Comparison of ENCODE assay signal across 10 cellular contexts in the genomic region with DNA sequence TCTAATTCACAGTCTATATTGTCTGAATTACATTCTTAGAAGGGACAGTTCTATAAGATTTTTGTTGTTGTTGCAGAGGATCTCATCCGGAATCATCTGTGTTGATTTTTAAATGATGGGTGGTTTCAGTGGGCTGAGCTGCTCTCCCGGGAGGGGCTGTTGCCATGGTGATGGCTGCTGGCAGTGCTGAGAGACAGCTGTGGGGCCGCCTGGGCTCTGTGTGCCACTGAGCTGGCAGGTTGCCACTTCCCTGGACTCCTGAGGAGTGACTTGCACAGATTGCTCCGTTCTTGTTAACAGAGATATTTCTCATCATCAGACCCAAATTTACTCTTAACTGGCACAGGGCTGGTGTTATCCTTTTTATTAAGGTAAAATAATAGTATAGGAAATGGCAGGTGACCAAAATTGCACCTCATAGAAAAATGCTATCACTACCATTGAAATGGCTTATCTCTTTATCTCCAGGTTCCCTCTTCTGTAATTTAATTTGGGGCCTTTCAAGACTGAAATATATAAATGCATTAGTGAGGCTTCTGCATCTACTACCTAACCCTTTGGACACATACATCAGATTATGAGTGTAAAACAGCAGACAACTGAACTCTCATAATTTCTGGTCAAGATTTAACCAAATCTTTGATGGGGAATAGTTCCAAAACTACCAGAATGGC. TPM values are rescaled to one million over a fixed set of nuclear protein-coding genes. Genes with fewer than 3 reads are reported as not detected.
DNase-seq lines count a peak whose midpoint lies in the region; ATAC-seq and TF ChIP-seq lines count a peak whose summit lies in the region.
"Had no signal": no experiment of that assay in that cellular context is flagged by ENCODE, and none has a peak within 500 bp of the region (broad histone marks: within the 10 kb centered on the region; RNA-seq: fewer than 3 reads in every experiment).

No MANE protein-coding gene starts in this region.

- no peaks in the 10 kb centered on the region for H3K27me3 ChIP-seq in body of pancreas
- H3K27me3 ChIP-seq: tibial artery had no signal

- no peak for TF ChIP-seq POLR2A in body of pancreas (IDR thresholded peaks at IDR 0.05)

- DNase-seq in DMS 273 treated with DMSO at 0.1 percent for 48 hours (lab: John Stamatoyannopoulos, UW) (peak; percentile 88), NCI-H187 (lab: John Stamatoyannopoulos, UW) (peak; percentile 56 to 73), body of pancreas (peak; percentile 21 to 68 (median 59)), myocyte (ENCODE audit: low read depth) (peak; percentile 99), AG08396 (ENCODE audit: low spot score) (no peak), ureter (ENCODE audit: low spot score) (no peak)
- no peak for DNase-seq in stimulated activated CD4-positive, alpha-beta T cell treated with anti-CD3 and anti-CD28 coated beads, Interleukin-2, amount 100 ng/mL, for 24 hours
- no peak for DNase-seq in activated CD4-positive, alpha-beta T cell treated with anti-CD3 and anti-CD28 coated beads, Interleukin-2, amount 10 ng/mL, durations not matched to agents 7 days and 5 days
- DNase-seq: T1000 had no signal

- no peaks in the 10 kb centered on the region for H3K36me3 Mint-ChIP-seq in activated CD4-positive, alpha-beta T cell treated with anti-CD3 and anti-CD28 coated beads, Interleukin-2, amount 10 ng/mL, durations not matched to agents 7 days and 5 days (ENCODE audit: low read depth)

- no peak for ATAC-seq in body of pancreas

- no peak overlapping the region for H3K27ac ChIP-seq in body of pancreas
- H3K27ac ChIP-seq: tibial artery had no signal

- H3K9me3 Mint-ChIP-seq in activated CD4-positive, alpha-beta T cell treated with anti-CD3 and anti-CD28 coated beads, Interleukin-2, amount 10 ng/mL, durations not matched to agents 7 days and 5 days, result no peaks in the 10 kb centered on the region

- 12 to 18% methylated on average over 4 of the region's 4 CpGs for WGBS in body of pancreas, 2 donors

- intact Hi-C loops in body of pancreas (cut with DNase I), result no loop called here

- H3K9me3 ChIP-seq in body of pancreas, result no peaks in the 10 kb centered on the region
- H3K9me3 ChIP-seq: tibial artery had no signal

- CTCF ChIA-PET in activated CD4-positive, alpha-beta T cell treated with anti-CD3 and anti-CD28 coated beads, Interleukin-2, amount 10 ng/mL, durations not matched to agents 7 days and 5 days (lab: Charles Lee), result no interaction called here

- no peak for TF ChIP-seq CTCF in body of pancreas (IDR thresholded peaks at IDR 0.05)

- no peaks in the 10 kb centered on the region for H3K4me1 Mint-ChIP-seq in activated CD4-positive, alpha-beta T cell treated with anti-CD3 and anti-CD28 coated beads, Interleukin-2, amount 10 ng/mL, durations not matched to agents 7 days and 5 days

- POLR2A ChIA-PET in activated CD4-positive, alpha-beta T cell treated with anti-CD3 and anti-CD28 coated beads, Interleukin-2, amount 10 ng/mL, durations not matched to agents 7 days and 5 days (lab: Charles Lee), result no interaction called here

- no peaks in the 10 kb centered on the region for H3K27me3 Mint-ChIP-seq in activated CD4-positive, alpha-beta T cell treated with anti-CD3 and anti-CD28 coated beads, Interleukin-2, amount 10 ng/mL, durations not matched to agents 7 days and 5 days

- no peaks in the 10 kb centered on the region for H3K4me1 ChIP-seq in body of pancreas

- no peak overlapping the region for H3K27ac Mint-ChIP-seq in activated CD4-positive, alpha-beta T cell treated with anti-CD3 and anti-CD28 coated beads, Interleukin-2, amount 10 ng/mL, durations not matched to agents 7 days and 5 days

- H3K4me3 ChIP-seq in body of pancreas, result no peak overlapping the region
- H3K4me3 ChIP-seq: tibial artery had no signal

- H3K4me3 Mint-ChIP-seq in activated CD4-positive, alpha-beta T cell treated with anti-CD3 and anti-CD28 coated beads, Interleukin-2, amount 10 ng/mL, durations not matched to agents 7 days and 5 days, result no peak overlapping the region

- H3K36me3 ChIP-seq in body of pancreas (replicated peaks in 1 of 2; ENCODE audit: insufficient read depth in 1 of 2, low read depth in 2 of 2), result no peaks in the 10 kb centered on the region
- H3K36me3 ChIP-seq: tibial artery had no signal

RNA-seq across cellular contexts. Expression of a gene that starts 56.6 kb away (rescaled TPM):
- total RNA-seq in body of pancreas (10 to 100 TPM in 1 of 2 donors, 1 to 10 TPM in 1; 3.4 to 10.2 TPM), myocyte (6.1 and 9.6 TPM in 2 replicates), ureter (10.2 TPM)
- 5.1 TPM for polyA plus RNA-seq in myocyte (2012)
- 1 to 10 TPM; 1.1 to 1.6 TPM for total RNA-seq in activated CD4-positive, alpha-beta T cell treated with anti-CD3 and anti-CD28 coated beads, Interleukin-2, amount 10 ng/mL, durations not matched to agents 7 days and 5 days

RNA-seq across cellular contexts. Expression of a gene that starts 56.7 kb away (rescaled TPM):
- total RNA-seq in body of pancreas (10 to 100 TPM in 1 of 2 donors, 1 to 10 TPM in 1; 3.4 to 10.5 TPM), myocyte (5.2 and 7.1 TPM in 2 replicates), ureter (12.8 TPM)
- 3.8 TPM for polyA plus RNA-seq in myocyte (2012)
- total RNA-seq in activated CD4-positive, alpha-beta T cell treated with anti-CD3 and anti-CD28 coated beads, Interleukin-2, amount 10 ng/mL, durations not matched to agents 7 days and 5 days, result 10 to 100 TPM; 13.7 to 15.1 TPM

Comparison
In these comparisons a context has a peak if more than half of its experiments do, and no peak if none do; other contexts are left out.
1. DNase-seq: peak in DMS 273 treated with DMSO at 0.1 percent for 48 hours (single experiment), NCI-H187 (2 of 2), body of pancreas (4 of 4) and myocyte (single experiment); none in stimulated activated CD4-positive, alpha-beta T cell treated with anti-CD3 and anti-CD28 coated beads, Interleukin-2, amount 100 ng/mL, for 24 hours (0 of 2), activated CD4-positive, alpha-beta T cell treated with anti-CD3 and anti-CD28 coated beads, Interleukin-2, amount 10 ng/mL, durations not matched to agents 7 days and 5 days (single experiment), AG08396 (single experiment) and ureter (single experiment).